In genomic region chr6:165917576-165917975, GRCh38 we compare ENCODE assay signal across 22 cellular contexts.
"Had no signal": no experiment of that assay in that cellular context is flagged by ENCODE, and none has a peak within 500 bp of the region (broad histone marks: within the 10 kb centered on the region; RNA-seq: fewer than 3 reads in every experiment).

No MANE protein-coding gene starts in this region.

- H3K4me1 ChIP-seq: colonic mucosa, esophagus squamous epithelium, gastrocnemius medialis, heart right ventricle, left lung, lower lobe of right lung had no signal

- H3K27ac ChIP-seq: colonic mucosa, dorsolateral prefrontal cortex, epithelial cell of prostate, esophagus squamous epithelium, gastrocnemius medialis, heart right ventricle, left lung, lower lobe of right lung had no signal

- DNase-seq: colonic mucosa; dermis blood vessel endothelial cell; dorsolateral prefrontal cortex; effector CD4-positive, alpha-beta T cell; effector memory CD4-positive, alpha-beta T cell; erythroblast; esophagus squamous epithelium; foreskin fibroblast; foreskin melanocyte; gastrocnemius medialis; glutamatergic neuron; head of caudate nucleus; heart right ventricle; hippocampal formation; left cardiac atrium; left ventricle myocardium superior; lower lobe of right lung; mesenchymal stem cell; mucosa of descending colon had no signal

- H3K4me3 ChIP-seq: colonic mucosa, dorsolateral prefrontal cortex, esophagus squamous epithelium, gastrocnemius medialis, heart right ventricle, left lung, lower lobe of right lung, mucosa of descending colon had no signal

- ATAC-seq: esophagus mucosa, gastrocnemius medialis, heart right ventricle, left cardiac atrium, left lung, left ventricle myocardium superior, lower lobe of right lung, mucosa of descending colon had no signal

- H3K9me3 ChIP-seq: colonic mucosa, esophagus squamous epithelium, gastrocnemius medialis, heart right ventricle, left lung, lower lobe of right lung, mucosa of descending colon had no signal

- H3K27me3 ChIP-seq: colonic mucosa, esophagus squamous epithelium, gastrocnemius medialis, left lung had no signal

- H3K36me3 ChIP-seq: colonic mucosa, esophagus squamous epithelium, gastrocnemius medialis, heart right ventricle, left lung, lower lobe of right lung had no signal
